Comparison of ENCODE assay signal across 17 cellular contexts in the genomic region with DNA sequence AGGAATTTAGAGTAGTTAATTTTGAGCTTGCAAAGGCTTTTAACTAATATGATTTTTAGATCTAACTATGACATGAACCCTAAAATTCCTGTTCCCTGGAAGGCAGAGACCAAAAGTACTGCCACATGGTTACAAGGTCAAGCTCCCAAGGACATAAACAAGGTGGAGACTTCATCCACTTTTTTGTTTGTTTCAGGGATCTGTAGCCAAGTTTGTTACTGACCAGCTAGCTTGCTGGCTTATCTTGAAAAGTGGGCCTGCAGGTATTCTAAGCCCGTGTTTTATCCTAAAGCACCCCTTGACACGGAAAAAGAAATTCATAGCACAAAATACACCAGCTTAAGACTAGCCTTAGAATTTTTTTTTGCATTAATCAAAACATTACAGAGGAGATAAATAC.
DNase-seq lines count a peak whose midpoint lies in the region; ATAC-seq and TF ChIP-seq lines count a peak whose summit lies in the region.
"Had no signal": no experiment of that assay in that cellular context is flagged by ENCODE, and none has a peak within 500 bp of the region (broad histone marks: within the 10 kb centered on the region; RNA-seq: fewer than 3 reads in every experiment).

No MANE protein-coding gene starts in this region.

- H3K36me3 ChIP-seq in body of pancreas (replicated peaks in 1 of 2; ENCODE audit: insufficient read depth in 1 of 2, low read depth in 2 of 2) (no peaks in the 10 kb centered on the region), endodermal cell (ENCODE audit: control insufficient read depth, insufficient read depth, low read length) (peaks cover 4% of the 10 kb centered on the region), stomach (no peaks in the 10 kb centered on the region), ovary (no peaks in the 10 kb centered on the region)

- H3K27me3 Mint-ChIP-seq in endodermal cell (ENCODE audit: insufficient read depth), result no peaks in the 10 kb centered on the region
- H3K27me3 Mint-ChIP-seq in activated naive CD8-positive, alpha-beta T cell treated with anti-CD3 and anti-CD28 coated beads for 36 hours, result no peaks in the 10 kb centered on the region
- no peaks in the 10 kb centered on the region for H3K27me3 Mint-ChIP-seq in activated T-cell treated with anti-CD3 and anti-CD28 coated beads, Interleukin-2, amount 50 U/mL, for 4 hours (ENCODE audit: low read depth)
- H3K27me3 Mint-ChIP-seq: B cell had no signal

- H3K27ac ChIP-seq in body of pancreas, result peak overlapping the region in 3 of 4 donors; percentile 30 to 36 (median 34)
- no peak overlapping the region for H3K27ac ChIP-seq in endodermal cell (ENCODE audit: low read depth, low read length)
- peak overlapping the region in 4 of 5 donors; percentile 49 to 62 (median 58) for H3K27ac ChIP-seq in stomach
- H3K27ac ChIP-seq in ovary, result no peak overlapping the region
- H3K27ac ChIP-seq: BLaER1 treated with 17β-estradiol and CSF1 and Interleukin-3, amounts not matched to agents 10 nM and 100 nM had no signal

- H3K4me1 ChIP-seq in body of pancreas, result peaks cover 25% of the 10 kb centered on the region
- H3K4me1 ChIP-seq in endodermal cell (ENCODE audit: control insufficient read depth, insufficient read depth, low read length), result no peaks in the 10 kb centered on the region
- H3K4me1 ChIP-seq in stomach, result peaks cover 3 to 26% (median 11%) of the 10 kb centered on the region in 4 donors
- H3K4me1 ChIP-seq in ovary (ENCODE audit: insufficient read depth), result peaks cover 12% of the 10 kb centered on the region

- intact Hi-C loops in body of pancreas (cut with DNase I), result no loop called here
- intact Hi-C loops in stomach (cut with DNase I; ENCODE audit: low total_unique reads), result no loop called here
- intact Hi-C loops in ovary (cut with DNase I), result no loop called here

- TF ChIP-seq EP300 in stomach (IDR thresholded peaks at IDR 0.05) (no peak), ovary (IDR thresholded peaks at IDR 0.05) (no peak)

- H3K27me3 ChIP-seq in body of pancreas (no peaks in the 10 kb centered on the region), endodermal cell (ENCODE audit: control insufficient read depth, insufficient read depth, low read length, poor library complexity, severe bottlenecking) (no peaks in the 10 kb centered on the region), stomach (no peaks in the 10 kb centered on the region), ovary (no peaks in the 10 kb centered on the region)
- H3K27me3 ChIP-seq: BLaER1 treated with 17β-estradiol and CSF1 and Interleukin-3, amounts not matched to agents 10 nM and 100 nM had no signal

- peaks cover 32% of the 10 kb centered on the region for H3K36me3 Mint-ChIP-seq in endodermal cell (ENCODE audit: low read depth)
- H3K36me3 Mint-ChIP-seq in activated naive CD8-positive, alpha-beta T cell treated with anti-CD3 and anti-CD28 coated beads for 36 hours, result peaks cover 3% of the 10 kb centered on the region
- H3K36me3 Mint-ChIP-seq in activated T-cell treated with anti-CD3 and anti-CD28 coated beads, Interleukin-2, amount 50 U/mL, for 4 hours (ENCODE audit: insufficient read depth), result no peaks in the 10 kb centered on the region
- H3K36me3 Mint-ChIP-seq: CD4-positive, alpha-beta memory T cell had no signal

- H3K4me1 Mint-ChIP-seq in endodermal cell, result peaks cover 3% of the 10 kb centered on the region
- H3K4me1 Mint-ChIP-seq in activated naive CD8-positive, alpha-beta T cell treated with anti-CD3 and anti-CD28 coated beads for 36 hours, result no peaks in the 10 kb centered on the region
- H3K4me1 Mint-ChIP-seq in activated T-cell treated with anti-CD3 and anti-CD28 coated beads, Interleukin-2, amount 50 U/mL, for 4 hours (ENCODE audit: low read depth), result no peaks in the 10 kb centered on the region
- H3K4me1 Mint-ChIP-seq: CD4-positive, alpha-beta memory T cell had no signal

- H3K9me3 ChIP-seq in body of pancreas, result no peaks in the 10 kb centered on the region
- H3K9me3 ChIP-seq in endodermal cell (ENCODE audit: control insufficient read depth, low read length), result peaks cover 58% of the 10 kb centered on the region
- H3K9me3 ChIP-seq in stomach, result peaks cover 0 to 5% (median 0%) of the 10 kb centered on the region in 4 donors
- H3K9me3 ChIP-seq in ovary, result no peaks in the 10 kb centered on the region

- WGBS in body of pancreas, 2 donors, result 14 to 22% methylated on average over 2 of the region's 2 CpGs
- 95% methylated on average over 2 of the region's 2 CpGs; no CpG with 5 or more reads in 1 of the 2 experiments for WGBS in endodermal cell (ENCODE audit: insufficient coverage in 1 of 2, insufficient read length in 1 of 2), 2 experiments
- WGBS in stomach, 5 donors, result 31 to 71% (median 56%) methylated on average over 2 of the region's 2 CpGs
- WGBS in ovary, 3 donors, result 38 to 75% (median 47%) methylated on average over 2 of the region's 2 CpGs

- H3K4me3 Mint-ChIP-seq in endodermal cell, result no peak overlapping the region
- no peak overlapping the region for H3K4me3 Mint-ChIP-seq in activated naive CD8-positive, alpha-beta T cell treated with anti-CD3 and anti-CD28 coated beads for 36 hours
- H3K4me3 Mint-ChIP-seq in activated T-cell treated with anti-CD3 and anti-CD28 coated beads, Interleukin-2, amount 50 U/mL, for 4 hours, result no peak overlapping the region
- H3K4me3 Mint-ChIP-seq: B cell; CD4-positive, alpha-beta memory T cell; GM23338; HFFc6 had no signal

- H3K9me3 Mint-ChIP-seq in endodermal cell, result peaks cover 56% of the 10 kb centered on the region
- H3K9me3 Mint-ChIP-seq in activated naive CD8-positive, alpha-beta T cell treated with anti-CD3 and anti-CD28 coated beads for 36 hours, result peaks cover 5% of the 10 kb centered on the region
- H3K9me3 Mint-ChIP-seq in activated T-cell treated with anti-CD3 and anti-CD28 coated beads, Interleukin-2, amount 50 U/mL, for 4 hours, result peaks cover 4% of the 10 kb centered on the region

- TF ChIP-seq POLR2A in body of pancreas (IDR thresholded peaks at IDR 0.05), result no peak
- no peak for TF ChIP-seq POLR2A in stomach (IDR thresholded peaks at IDR 0.05)
- TF ChIP-seq POLR2A in ovary (IDR thresholded peaks at IDR 0.05), result no peak

- H3K9ac ChIP-seq in endodermal cell (ENCODE audit: extremely low read depth, low read length, poor library complexity, severe bottlenecking), result no peak overlapping the region
- H3K9ac ChIP-seq: BLaER1 treated with 17β-estradiol and CSF1 and Interleukin-3, amounts not matched to agents 10 nM and 100 nM had no signal

- no peak for ATAC-seq in body of pancreas
- no peak for ATAC-seq in activated T-cell treated with anti-CD3 and anti-CD28 coated beads, Interleukin-2, amount 50 U/mL, for 4 hours
- ATAC-seq: GM23338, HCT116, HepG2 had no signal

- H3K4me3 ChIP-seq in body of pancreas (no peak overlapping the region), endodermal cell (ENCODE audit: low read length) (peak overlapping the region; percentile 60), stomach (no peak overlapping the region), ovary (no peak overlapping the region)
- H3K4me3 ChIP-seq: GM23338 had no signal

- no peak overlapping the region for H3K27ac Mint-ChIP-seq in endodermal cell
- no peak overlapping the region for H3K27ac Mint-ChIP-seq in activated naive CD8-positive, alpha-beta T cell treated with anti-CD3 and anti-CD28 coated beads for 36 hours
- H3K27ac Mint-ChIP-seq: B cell; CD4-positive, alpha-beta memory T cell; HFFc6 had no signal

- no peak for DNase-seq in body of pancreas
- no peak for DNase-seq in endodermal cell
- no peak for DNase-seq in stomach
- no peak for DNase-seq in ovary
- no peak for DNase-seq in activated naive CD8-positive, alpha-beta T cell treated with anti-CD3 and anti-CD28 coated beads for 36 hours
- DNase-seq in activated T-cell treated with anti-CD3 and anti-CD28 coated beads, Interleukin-2, amount 50 U/mL, for 4 hours, result no peak
- no peak for DNase-seq in GOT3 (lab: John Stamatoyannopoulos, UW)
- DNase-seq: CD4-positive, alpha-beta memory T cell; DMS79 treated with DMSO at 0.1 percent for 48 hours; GF-D8; H7; HFFc6 had no signal

- TF ChIP-seq CTCF in body of pancreas (IDR thresholded peaks at IDR 0.05) (no peak), endodermal cell (conservative IDR thresholded peaks at IDR 0.05) (no peak), stomach (IDR thresholded peaks at IDR 0.05) (no peak), ovary (IDR thresholded peaks at IDR 0.05) (no peak)

Comparison
In these comparisons a context has a peak if more than half of its experiments do, and no peak if none do; other contexts are left out.
1. H3K27ac ChIP-seq: peak in body of pancreas (3 of 4) and stomach (4 of 5); none in endodermal cell (single experiment) and ovary (0 of 2).